17 cellular contexts compared by ENCODE assay signal in the genomic region with DNA sequence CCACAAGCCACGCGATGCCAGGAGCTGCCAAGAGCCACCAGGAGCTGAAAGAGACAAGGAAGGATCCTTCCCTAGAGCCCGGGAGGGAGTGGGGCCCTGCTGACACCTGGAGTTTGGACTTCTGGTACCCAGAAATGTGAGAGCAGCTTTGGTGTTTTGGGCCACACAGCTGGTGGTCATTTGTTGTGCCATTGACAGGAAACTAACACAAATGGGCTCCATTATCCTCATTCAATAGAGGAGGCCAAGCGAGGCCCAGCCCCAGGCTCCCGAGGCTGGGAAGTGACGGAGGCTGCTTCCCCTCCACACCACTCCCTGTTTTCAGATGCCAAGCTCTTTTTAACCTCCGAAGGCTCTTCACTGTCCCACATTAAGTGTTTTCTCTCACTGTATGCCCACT. TPM values are rescaled to one million over a fixed set of nuclear protein-coding genes. Genes with fewer than 3 reads are reported as not detected.
DNase-seq lines count a peak whose midpoint lies in the region; ATAC-seq and TF ChIP-seq lines count a peak whose summit lies in the region.
"Had no signal": no experiment of that assay in that cellular context is flagged by ENCODE, and none has a peak within 500 bp of the region (broad histone marks: within the 10 kb centered on the region; RNA-seq: fewer than 3 reads in every experiment).

No MANE protein-coding gene starts in this region.

- peaks cover 5% of the 10 kb centered on the region for H3K79me1 ChIP-seq in trophoblast cell (ENCODE audit: low read length)

- peaks cover 0 to 15% (median 5%) of the 10 kb centered on the region in 4 donors for H3K36me3 ChIP-seq in esophagus muscularis mucosa
- no peaks in the 10 kb centered on the region for H3K36me3 ChIP-seq in trophoblast cell (ENCODE audit: control insufficient read depth in 1 of 2, insufficient read depth in 2 of 2, low read length in 2 of 2)

- no peak overlapping the region for H2AK5ac ChIP-seq in trophoblast cell (ENCODE audit: low read length)

- H3K4me1 ChIP-seq in esophagus muscularis mucosa (peaks cover 80 to 100% (median 92%) of the 10 kb centered on the region in 4 donors), trophoblast cell (ENCODE audit: control insufficient read depth in 1 of 2, insufficient read depth in 2 of 2, low read length in 2 of 2) (peaks cover 17 to 21% of the 10 kb centered on the region in 2 experiments)

- H3K9me3 Mint-ChIP-seq in stimulated activated naive CD8-positive, alpha-beta T cell treated with anti-CD3 and anti-CD28 coated beads, Interleukin-15, Interleukin-2, amounts not matched to agents 100 ng/mL and 50 ng/mL, for 24 hours: no peaks in the 10 kb centered on the region
- H3K9me3 Mint-ChIP-seq in stimulated activated naive CD8-positive, alpha-beta T cell treated with anti-CD3 and anti-CD28 coated beads, Interleukin-15, amount 100 ng/mL, for 72 hours: no peaks in the 10 kb centered on the region
- no peaks in the 10 kb centered on the region for H3K9me3 Mint-ChIP-seq in osteocyte (ENCODE audit: unreplicated experiment)
- H3K9me3 Mint-ChIP-seq in stimulated activated effector memory CD8-positive, alpha-beta T cell treated with anti-CD3 and anti-CD28 coated beads, Interleukin-12 subunit alpha, Interleukin-12 subunit beta, amount 100 ng/mL, for 72 hours: no peaks in the 10 kb centered on the region

- intact Hi-C loops in esophagus muscularis mucosa (cut with DNase I): loop anchor here (5.0 kb wide), 2 partner anchors 35 to 50 kb away; no protein-coding TSS in a partner anchor

- no peak overlapping the region for H3K14ac ChIP-seq in trophoblast cell (ENCODE audit: low read length)

- H3K27me3 Mint-ChIP-seq in stimulated activated naive CD8-positive, alpha-beta T cell treated with anti-CD3 and anti-CD28 coated beads, Interleukin-15, Interleukin-2, amounts not matched to agents 100 ng/mL and 50 ng/mL, for 24 hours: no peaks in the 10 kb centered on the region
- H3K27me3 Mint-ChIP-seq in stimulated activated naive CD8-positive, alpha-beta T cell treated with anti-CD3 and anti-CD28 coated beads, Interleukin-15, amount 100 ng/mL, for 72 hours: no peaks in the 10 kb centered on the region
- H3K27me3 Mint-ChIP-seq in osteocyte (ENCODE audit: unreplicated experiment): no peaks in the 10 kb centered on the region

- no peak overlapping the region for H2BK120ac ChIP-seq in trophoblast cell (ENCODE audit: insufficient read depth, low read length, poor library complexity)

- no peak for TF ChIP-seq EP300 in esophagus muscularis mucosa (IDR thresholded peaks at IDR 0.05)

- no peak overlapping the region for H4K12ac ChIP-seq in trophoblast cell (ENCODE audit: low read depth, low read length)

- no peak overlapping the region for H2BK12ac ChIP-seq in trophoblast cell (ENCODE audit: low read length)

- peaks cover 46% of the 10 kb centered on the region for H3K4me1 Mint-ChIP-seq in stimulated activated naive CD8-positive, alpha-beta T cell treated with anti-CD3 and anti-CD28 coated beads, Interleukin-15, Interleukin-2, amounts not matched to agents 100 ng/mL and 50 ng/mL, for 24 hours (ENCODE audit: low read depth)
- peaks cover 78% of the 10 kb centered on the region for H3K4me1 Mint-ChIP-seq in stimulated activated naive CD8-positive, alpha-beta T cell treated with anti-CD3 and anti-CD28 coated beads, Interleukin-15, amount 100 ng/mL, for 72 hours
- H3K4me1 Mint-ChIP-seq in osteocyte (ENCODE audit: unreplicated experiment): peaks cover 35% of the 10 kb centered on the region
- peaks cover 60% of the 10 kb centered on the region for H3K4me1 Mint-ChIP-seq in stimulated activated effector memory CD8-positive, alpha-beta T cell treated with anti-CD3 and anti-CD28 coated beads, Interleukin-12 subunit alpha, Interleukin-12 subunit beta, amount 100 ng/mL, for 72 hours

- no peak for ATAC-seq in stimulated activated naive CD8-positive, alpha-beta T cell treated with anti-CD3 and anti-CD28 coated beads, Interleukin-15, amount 100 ng/mL, for 72 hours
- no peak for ATAC-seq in stimulated activated effector memory CD8-positive, alpha-beta T cell treated with anti-CD3 and anti-CD28 coated beads, Interleukin-12 subunit alpha, Interleukin-12 subunit beta, amount 100 ng/mL, for 72 hours
- ATAC-seq in GM21381 (IDR thresholded peaks at IDR 0.05; ENCODE audit: unreplicated experiment): no peak
- ATAC-seq: body of pancreas, HCT116 had no signal

- no peak overlapping the region for H3K23ac ChIP-seq in trophoblast cell (ENCODE audit: low read length)

- no peak overlapping the region for H4K8ac ChIP-seq in trophoblast cell (ENCODE audit: low read depth, low read length)

- H3K18ac ChIP-seq in trophoblast cell (ENCODE audit: low read length): no peak overlapping the region

- no peak overlapping the region for H2AFZ ChIP-seq in trophoblast cell (ENCODE audit: insufficient read depth, low read length, poor library complexity)

- H3K27ac Mint-ChIP-seq in stimulated activated naive CD8-positive, alpha-beta T cell treated with anti-CD3 and anti-CD28 coated beads, Interleukin-15, Interleukin-2, amounts not matched to agents 100 ng/mL and 50 ng/mL, for 24 hours: peak overlapping the region; percentile 55
- peak overlapping the region in 1 of 2 donors; percentile 3 for H3K27ac Mint-ChIP-seq in stimulated activated naive CD8-positive, alpha-beta T cell treated with anti-CD3 and anti-CD28 coated beads, Interleukin-15, amount 100 ng/mL, for 72 hours
- no peak overlapping the region for H3K27ac Mint-ChIP-seq in osteocyte (ENCODE audit: unreplicated experiment)
- no peak overlapping the region for H3K27ac Mint-ChIP-seq in stimulated activated effector memory CD8-positive, alpha-beta T cell treated with anti-CD3 and anti-CD28 coated beads, Interleukin-12 subunit alpha, Interleukin-12 subunit beta, amount 100 ng/mL, for 72 hours

- peak overlapping the region; percentile 5 for H4K91ac ChIP-seq in trophoblast cell (ENCODE audit: low read depth, low read length)

- no peak overlapping the region for H3K4me3 ChIP-seq in esophagus muscularis mucosa
- no peak overlapping the region for H3K4me3 ChIP-seq in trophoblast cell (ENCODE audit: low read depth, low read length)
- H3K4me3 ChIP-seq: body of pancreas had no signal

- H2BK5ac ChIP-seq in trophoblast cell (ENCODE audit: low read depth, low read length, poor library complexity): no peak overlapping the region

- no peak overlapping the region for H3K4ac ChIP-seq in trophoblast cell (ENCODE audit: low read depth, low read length)

- 70% methylated on average over 7 of the region's 7 CpGs for WGBS in esophagus muscularis mucosa
- no CpG with 5 or more reads among the region's 7 CpGs for WGBS in trophoblast cell (ENCODE audit: extremely low coverage, insufficient coverage, insufficient read length)

- no peak overlapping the region for H3K9ac ChIP-seq in trophoblast cell (ENCODE audit: low read length)

- TF ChIP-seq POLR2A in esophagus muscularis mucosa (IDR thresholded peaks at IDR 0.05; ENCODE audit: low read depth): no peak

- no peaks in the 10 kb centered on the region for H3K27me3 ChIP-seq in esophagus muscularis mucosa
- no peaks in the 10 kb centered on the region for H3K27me3 ChIP-seq in trophoblast cell (ENCODE audit: insufficient read depth, low read length)
- H3K27me3 ChIP-seq: body of pancreas had no signal

- no peak overlapping the region for H3K4me3 Mint-ChIP-seq in stimulated activated naive CD8-positive, alpha-beta T cell treated with anti-CD3 and anti-CD28 coated beads, Interleukin-15, Interleukin-2, amounts not matched to agents 100 ng/mL and 50 ng/mL, for 24 hours
- no peak overlapping the region for H3K4me3 Mint-ChIP-seq in stimulated activated naive CD8-positive, alpha-beta T cell treated with anti-CD3 and anti-CD28 coated beads, Interleukin-15, amount 100 ng/mL, for 72 hours
- no peak overlapping the region for H3K4me3 Mint-ChIP-seq in osteocyte (ENCODE audit: unreplicated experiment)
- H3K4me3 Mint-ChIP-seq in stimulated activated effector memory CD8-positive, alpha-beta T cell treated with anti-CD3 and anti-CD28 coated beads, Interleukin-12 subunit alpha, Interleukin-12 subunit beta, amount 100 ng/mL, for 72 hours: no peak overlapping the region

- peaks cover 38% of the 10 kb centered on the region for H3K36me3 Mint-ChIP-seq in stimulated activated naive CD8-positive, alpha-beta T cell treated with anti-CD3 and anti-CD28 coated beads, Interleukin-15, Interleukin-2, amounts not matched to agents 100 ng/mL and 50 ng/mL, for 24 hours (ENCODE audit: low read depth)
- peaks cover 3% of the 10 kb centered on the region for H3K36me3 Mint-ChIP-seq in osteocyte (ENCODE audit: unreplicated experiment)
- H3K36me3 Mint-ChIP-seq in stimulated activated effector memory CD8-positive, alpha-beta T cell treated with anti-CD3 and anti-CD28 coated beads, Interleukin-12 subunit alpha, Interleukin-12 subunit beta, amount 100 ng/mL, for 72 hours: peaks cover 39% of the 10 kb centered on the region
- H3K36me3 Mint-ChIP-seq: naive B cell had no signal

- H3K27ac ChIP-seq in esophagus muscularis mucosa (replicated peaks in 1 of 4) (peak overlapping the region; percentile 92 to 95 (median 94)), trophoblast cell (ENCODE audit: low read depth, low read length) (no peak overlapping the region)

- no peak overlapping the region for H3K4me2 ChIP-seq in trophoblast cell (ENCODE audit: low read length)

- H3K9me3 ChIP-seq in esophagus muscularis mucosa: no peaks in the 10 kb centered on the region
- peaks cover 2% of the 10 kb centered on the region for H3K9me3 ChIP-seq in trophoblast cell (ENCODE audit: insufficient read depth, low read depth, low read length)
- H3K9me3 ChIP-seq: body of pancreas had no signal

- H3K79me2 ChIP-seq in trophoblast cell (ENCODE audit: control insufficient read depth, insufficient read depth, low read length, poor library complexity): peaks cover 5% of the 10 kb centered on the region

- TF ChIP-seq CTCF in esophagus muscularis mucosa (IDR thresholded peaks at IDR 0.05): no peak
- TF ChIP-seq CTCF in osteocyte (IDR thresholded peaks at IDR 0.05): no peak

- DNase-seq in stimulated activated naive CD8-positive, alpha-beta T cell treated with anti-CD3 and anti-CD28 coated beads, Interleukin-15, amount 100 ng/mL, for 72 hours: no peak
- DNase-seq in esophagus muscularis mucosa (ENCODE audit: extremely low spot score) (no peak), trophoblast cell (no peak), osteocyte (ENCODE audit: extremely low spot score, unreplicated experiment) (no peak), NCI-H524 treated with DMSO at 0.1 percent for 48 hours (lab: John Stamatoyannopoulos, UW) (no peak)
- no peak for DNase-seq in stimulated activated effector memory CD8-positive, alpha-beta T cell treated with anti-CD3 and anti-CD28 coated beads, Interleukin-12 subunit alpha, Interleukin-12 subunit beta, amount 100 ng/mL, for 72 hours (ENCODE audit: low spot score in 2 of 2)
- DNase-seq: activated CD4-positive, alpha-beta T cell treated with anti-CD3 and anti-CD28 coated beads for 4 hours; body of pancreas; DMS153; naive B cell; NCI-H2029 treated with DMSO at 0.1 percent for 48 hours; stimulated activated naive CD4-positive, alpha-beta T cell treated with Interleukin-2 at 50 U/mL for 16 hours; T-helper 2 cell had no signal

RNA-seq across cellular contexts. Expression of a gene that starts 25.5 kb away (rescaled TPM):
- 100 to 1,000 TPM; 130 to 237 (median 200) TPM for total RNA-seq in esophagus muscularis mucosa
- 6.9 and 7.0 TPM in 2 replicates for polyA plus RNA-seq in trophoblast cell (2013)
- 52.5 and 55.3 TPM in 2 replicates for total RNA-seq in osteocyte

RNA-seq across cellular contexts. Expression of a gene that starts 51.4 kb away (rescaled TPM):
- total RNA-seq in esophagus muscularis mucosa: not detected
- polyA plus RNA-seq in trophoblast cell (2013): 0.03 TPM in 1 of 2 replicates, not detected in the other
- not detected in 2 replicates for total RNA-seq in osteocyte
- total RNA-seq: body of pancreas had no signal
- polyA plus RNA-seq: keratinocyte had no signal
